Comparison of ENCODE assay signal across 10 cellular contexts in genomic region chr7:112421666-112422486, GRCh38. TPM values are rescaled to one million over a fixed set of nuclear protein-coding genes. Genes with fewer than 3 reads are reported as not detected.
DNase-seq lines count a peak whose midpoint lies in the region; ATAC-seq, FAIRE-seq and TF ChIP-seq lines count a peak whose summit lies in the region.
"Had no signal": no experiment of that assay in that cellular context is flagged by ENCODE, and none has a peak within 500 bp of the region (broad histone marks: within the 10 kb centered on the region; RNA-seq: fewer than 3 reads in every experiment).

No MANE protein-coding gene starts in this region.

- peak overlapping the region; percentile 56 to 80 for H3K27ac Mint-ChIP-seq in T-cell

- no peak overlapping the region for H3K4me3 ChIP-seq in mesendoderm (ENCODE audit: low read length)

- H2BK5ac ChIP-seq in mesendoderm (ENCODE audit: low read length) = peak overlapping the region; percentile 7

- no peaks in the 10 kb centered on the region for H3K79me2 ChIP-seq in mesendoderm (ENCODE audit: control insufficient read depth, insufficient read depth, low read length)

- no peaks in the 10 kb centered on the region for H3K9me3 Mint-ChIP-seq in T-cell

- no peaks in the 10 kb centered on the region for H3K36me3 ChIP-seq in mesendoderm (ENCODE audit: control insufficient read depth, insufficient read depth, low read length)

- ATAC-seq in HG02885 (IDR thresholded peaks at IDR 0.05; ENCODE audit: poor library complexity, unreplicated experiment) (peak; percentile 69), T-cell (replicated peaks in 1 of 4) (peak; percentile 79 to 89 (median 82)), HG02973 (IDR thresholded peaks at IDR 0.05; ENCODE audit: unreplicated experiment) (no peak)

- TF ChIP-seq POLR2A in GM12891 (IDR thresholded peaks at IDR 0.05; ENCODE audit: low read depth, low read length) = no peak

- no peak overlapping the region for H4K8ac ChIP-seq in mesendoderm (ENCODE audit: low read depth, low read length)

- no peaks in the 10 kb centered on the region for H3K27me3 ChIP-seq in mesendoderm (ENCODE audit: insufficient read depth, low read length, poor library complexity)

- H2BK15ac ChIP-seq in mesendoderm (replicated peaks; ENCODE audit: low read depth) = no peak overlapping the region

- no CpG with 5 or more reads among the region's 9 CpGs for WGBS in mesendoderm (ENCODE audit: extremely low coverage, insufficient coverage, low lambda C conversion rate)

- H3K4me2 ChIP-seq in mesendoderm (ENCODE audit: low read length) = no peak overlapping the region

- H3K4me1 Mint-ChIP-seq in T-cell = peaks cover 21 to 24% (median 22%) of the 10 kb centered on the region in 3 donors

- CTCF ChIA-PET in T-cell (lab: Charles Lee) = interaction anchor here (0.7 to 0.8 kb wide), 2 partner anchors 28 kb away, joined by 3 to 4 read pairs; partner anchors contain the start of gene IFRD1 (in 1 of the 2)

- H3K27me3 Mint-ChIP-seq in T-cell = no peaks in the 10 kb centered on the region

- no peak overlapping the region for H3K9ac ChIP-seq in mesendoderm (ENCODE audit: low read length)

- H3K4ac ChIP-seq in mesendoderm (ENCODE audit: low read depth, low read length) = no peak overlapping the region

- H3K23ac ChIP-seq in mesendoderm (ENCODE audit: low read length) = no peak overlapping the region

- no peak overlapping the region for H2BK120ac ChIP-seq in mesendoderm (ENCODE audit: low read depth, low read length)

- H3K4me1 ChIP-seq in mesendoderm (ENCODE audit: control insufficient read depth, low read depth, low read length) = peaks cover 13% of the 10 kb centered on the region

- POLR2A ChIA-PET in T-cell (lab: Charles Lee) = interaction anchor here in 1 of 2 donors (0.6 kb wide), 1 partner anchor 29 kb away, joined by 8 read pairs; no protein-coding TSS in a partner anchor

- no peak for FAIRE-seq in GM12891 (lab: Jason Lieb, UNC)
- FAIRE-seq: GM18507 had no signal

- peak overlapping the region in 2 of 3 donors; percentile 1 to 11 for H3K4me3 Mint-ChIP-seq in T-cell

- no peak overlapping the region for H4K5ac ChIP-seq in mesendoderm (ENCODE audit: low read length)

- H3K18ac ChIP-seq in mesendoderm (ENCODE audit: low read length) = no peak overlapping the region

- H3K56ac ChIP-seq in mesendoderm (ENCODE audit: low read length) = peak overlapping the region; percentile 51

- no peaks in the 10 kb centered on the region for H3K79me1 ChIP-seq in mesendoderm (ENCODE audit: low read length)

- H3K36me3 Mint-ChIP-seq in T-cell = no peaks in the 10 kb centered on the region

- DNase-seq in DMS53 (lab: John Stamatoyannopoulos, UW) (peak; percentile 57), T-cell (peak in 10 of 34 experiments; percentile 3 to 28 (median 6)), mesendoderm (peak; percentile 92), GM12891 (ENCODE audit: insufficient read length, low spot score) (no peak), caudate nucleus (lab: John Stamatoyannopoulos, UW) (no peak)
- DNase-seq in effector CD4-positive, alpha-beta T cell = no peak
- DNase-seq: NCI-H82 had no signal

- H3K27ac ChIP-seq in mesendoderm (ENCODE audit: low read depth, low read length) = peak overlapping the region; percentile 41
- H3K27ac ChIP-seq in caudate nucleus (ENCODE audit: low read depth, low read length) = no peak overlapping the region

- no peak overlapping the region for H2AK5ac ChIP-seq in mesendoderm (ENCODE audit: low read length)

TF ChIP-seq in GM12891, 5 proteins besides CTCF, POLR2A, EP300 and RAD21:
- TF ChIP-seq POLR2AphosphoS5 (IDR thresholded peaks at IDR 0.05; ENCODE audit: low read depth, low read length) (no peak), PAX5 (IDR thresholded peaks at IDR 0.05; ENCODE audit: insufficient read depth, low read length, severe bottlenecking) (no peak), TAF1 (IDR thresholded peaks at IDR 0.05; ENCODE audit: low read depth, low read length) (no peak), POU2F2 (IDR thresholded peaks at IDR 0.05; ENCODE audit: low read depth, low read length) (no peak), SPI1 (IDR thresholded peaks at IDR 0.05; ENCODE audit: low read depth, low read length) (no peak)

RNA-seq across cellular contexts. Expression of gene IFRD1, which starts 28.4 kb away (rescaled TPM):
- 100 to 1,000 TPM in 2 of 5 donors, 10 to 100 TPM in 3; 45.0 to 268 (median 52.1) TPM for total RNA-seq in T-cell
- 55.0 TPM for polyA plus RNA-seq in mesendoderm (2013, experiment 1 of 2)
- polyA plus RNA-seq in mesendoderm (2013, experiment 2 of 2) = 57.9 TPM
- polyA plus RNA-seq in GM12891 (2012; ENCODE audit: low read depth, missing spikeins) = 20.4 TPM

RNA-seq across cellular contexts. Expression of gene LSMEM1, which starts 58.9 kb away (rescaled TPM):
- 1 to 10 TPM; 1.4 to 2.9 (median 1.6) TPM for total RNA-seq in T-cell
- 0.55 TPM for polyA plus RNA-seq in mesendoderm (2013, experiment 1 of 2)
- polyA plus RNA-seq in mesendoderm (2013, experiment 2 of 2) = 0.80 TPM
- polyA plus RNA-seq in GM12891 (2012; ENCODE audit: low read depth, missing spikeins) = 0.30 TPM

Comparison
In these comparisons a context has a peak if more than half of its experiments do, and no peak if none do; other contexts are left out.
1. DNase-seq: peak in DMS53 (single experiment) and mesendoderm (single experiment); none in effector CD4-positive, alpha-beta T cell (single experiment), GM12891 (single experiment) and caudate nucleus (0 of 61).